Comparison of ENCODE assay signal across 16 cellular contexts in the genomic region with DNA sequence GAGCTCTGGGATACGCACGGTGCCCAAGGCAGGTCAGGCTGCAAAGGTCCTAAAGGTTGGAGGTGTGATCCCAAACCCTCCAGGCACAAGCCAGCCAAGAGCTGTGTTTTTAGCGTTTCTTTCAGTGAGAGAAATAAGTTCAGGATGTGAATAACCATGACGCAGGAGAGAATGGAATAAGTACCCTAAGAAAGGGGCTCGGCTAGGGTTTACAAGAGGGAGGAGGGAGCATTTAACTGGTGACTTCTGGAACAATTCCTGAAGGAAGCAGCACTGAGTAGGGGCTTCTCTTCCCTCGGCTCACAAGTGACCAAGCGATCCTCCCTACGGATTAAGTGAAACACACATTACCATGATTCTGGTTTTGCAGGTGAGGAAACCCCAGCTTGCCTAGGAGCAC. TPM values are rescaled to one million over a fixed set of nuclear protein-coding genes. Genes with fewer than 3 reads are reported as not detected.
DNase-seq lines count a peak whose midpoint lies in the region; ATAC-seq, FAIRE-seq and TF ChIP-seq lines count a peak whose summit lies in the region.
"Had no signal": no experiment of that assay in that cellular context is flagged by ENCODE, and none has a peak within 500 bp of the region (broad histone marks: within the 10 kb centered on the region; RNA-seq: fewer than 3 reads in every experiment).

No MANE protein-coding gene starts in this region.

- H4K20me1 ChIP-seq in HepG2 (ENCODE audit: insufficient read depth, low read length) = no peaks in the 10 kb centered on the region

- H3K4me1 ChIP-seq in liver (ENCODE audit: control insufficient read depth in 4 of 4, insufficient read depth in 4 of 4, low read length in 3 of 4) (peaks cover 2 to 21% (median 16%) of the 10 kb centered on the region in 4 donors), HepG2 (ENCODE audit: insufficient read depth, low read length) (no peaks in the 10 kb centered on the region), foreskin keratinocyte (peaks cover 34% of the 10 kb centered on the region), parathyroid adenoma (peaks cover 52% of the 10 kb centered on the region), vagina (peaks cover 76% of the 10 kb centered on the region)

- POLR2A ChIA-PET in HepG2 (lab: Yijun Ruan, JAX) = no interaction called here

- in situ Hi-C loops in HepG2 (cut with HindIII; ENCODE audit: extremely low pct_ligation_motif_present, low pct_unique_long_range_greater_than_20kb) = no loop called here

- no peak for FAIRE-seq in HepG2 (lab: Jason Lieb, UNC)
- no peak for FAIRE-seq in D721Med (lab: Jason Lieb, UNC)
- FAIRE-seq: K562 had no signal

- H3K79me2 ChIP-seq in HepG2 (ENCODE audit: insufficient read depth, low read length) = no peaks in the 10 kb centered on the region
- H3K79me2 ChIP-seq in parathyroid adenoma = peaks cover 22% of the 10 kb centered on the region

- ATAC-seq in HepG2 (no peak), foreskin keratinocyte (no peak)
- ATAC-seq: activated CD8-positive, alpha-beta T cell treated with anti-CD3 and anti-CD28 coated beads, Interleukin-2, amount 10 ng/mL, durations not matched to agents 7 days and 5 days; K562 had no signal

- peak overlapping the region; percentile 77 to 84 for H3K27ac ChIP-seq in liver (ENCODE audit: low read depth in 1 of 2, low read length in 2 of 2)
- H3K27ac ChIP-seq in HepG2 (ENCODE audit: extremely low read length, insufficient read depth, low read length) = no peak overlapping the region
- peak overlapping the region; percentile 57 for H3K27ac ChIP-seq in foreskin keratinocyte
- peak overlapping the region; percentile 95 for H3K27ac ChIP-seq in parathyroid adenoma
- peak overlapping the region; percentile 47 for H3K27ac ChIP-seq in vagina

- TF ChIP-seq CTCF in liver (IDR thresholded peaks at IDR 0.05; ENCODE audit: low read depth, low read length, missing input control) (no peak), HepG2 (CRISPR knock-in tag; IDR thresholded peaks at IDR 0.05) (no peak), foreskin keratinocyte (conservative IDR thresholded peaks at IDR 0.05) (no peak), parathyroid adenoma (IDR thresholded peaks at IDR 0.05) (no peak), vagina (IDR thresholded peaks at IDR 0.05) (no peak), D721Med (IDR thresholded peaks at IDR 0.05; ENCODE audit: insufficient read depth, missing control alignments) (no peak)

- WGBS in liver = 81% methylated on average over 8 of the region's 8 CpGs
- 97% methylated on average over 8 of the region's 8 CpGs for WGBS in HepG2 (ENCODE audit: low lambda C conversion rate)

- H3K27me3 ChIP-seq in liver (ENCODE audit: control insufficient read depth in 4 of 4, insufficient read depth in 4 of 4, low read length in 3 of 4) (no peaks in the 10 kb centered on the region), HepG2 (ENCODE audit: control insufficient read depth in 1 of 2, insufficient read depth in 2 of 2, low read length in 2 of 2) (no peaks in the 10 kb centered on the region), foreskin keratinocyte (no peaks in the 10 kb centered on the region), parathyroid adenoma (ENCODE audit: control insufficient read depth, insufficient read depth, low read length) (no peaks in the 10 kb centered on the region), vagina (no peaks in the 10 kb centered on the region)

- H3K9ac ChIP-seq in liver (ENCODE audit: low read depth in 1 of 2, low read length in 2 of 2) (no peak overlapping the region), HepG2 (ENCODE audit: insufficient read depth, low read depth, low read length) (no peak overlapping the region), parathyroid adenoma (no peak overlapping the region)

- intact Hi-C loops in HepG2 (cut with micrococcal nuclease; ENCODE audit: unreplicated experiment) = no loop called here
- intact Hi-C loops in vagina (cut with DNase I) = no loop called here

- CTCF ChIA-PET in HepG2 (lab: Yijun Ruan, JAX; ENCODE audit: low intra/inter-chr PET ratio, low total read pairs) = no interaction called here

- H3K36me3 ChIP-seq in liver (ENCODE audit: control insufficient read depth in 4 of 4, insufficient read depth in 3 of 4, low read depth in 1 of 4, low read length in 3 of 4) (peaks cover 0 to 22% (median 14%) of the 10 kb centered on the region in 4 donors), HepG2 (replicated peaks in 1 of 2; ENCODE audit: control insufficient read depth in 1 of 2, insufficient read depth in 2 of 2, low read length in 2 of 2) (peaks cover 1 to 16% of the 10 kb centered on the region in 2 experiments; a peak in 3 of 5 replicates), parathyroid adenoma (ENCODE audit: control insufficient read depth, insufficient read depth, low read length) (no peaks in the 10 kb centered on the region), vagina (no peaks in the 10 kb centered on the region)

- TF ChIP-seq RAD21 in liver (IDR thresholded peaks at IDR 0.05) = no peak
- no peak for TF ChIP-seq RAD21 in HepG2 (CRISPR knock-in tag; IDR thresholded peaks at IDR 0.05)

- H3K4me2 ChIP-seq in HepG2 (ENCODE audit: low read depth, low read length) = no peak overlapping the region
- peak overlapping the region; percentile 63 for H3K4me2 ChIP-seq in parathyroid adenoma (ENCODE audit: low read length)

- DNase-seq in HepG2 (ENCODE audit: low spot score) (no peak), foreskin keratinocyte (no peak), vagina (ENCODE audit: extremely low spot score in 2 of 2) (no peak), Kasumi-1 (lab: John Stamatoyannopoulos, UW) (no peak), D721Med (ENCODE audit: insufficient read length, low spot score) (no peak)
- DNase-seq in effector CD4-positive, alpha-beta T cell = no peak
- DNase-seq: activated CD8-positive, alpha-beta T cell treated with anti-CD3 and anti-CD28 coated beads, Interleukin-2, amount 10 ng/mL, durations not matched to agents 7 days and 5 days; activated naive CD4-positive, alpha-beta T cell treated with anti-CD3 and anti-CD28 coated beads, Interleukin-2, amount 50 U/mL, for 16 hours; DMS53; NCI-H2081; occipital lobe; stimulated activated CD4-positive, alpha-beta T cell treated with anti-CD3 and anti-CD28 coated beads, Interleukin-2, amount 100 ng/mL, for 48 hours; T1000 had no signal

- H3K9me3 ChIP-seq in liver (ENCODE audit: control insufficient read depth in 4 of 4, low read length in 3 of 4) = no peaks in the 10 kb centered on the region
- no peaks in the 10 kb centered on the region for H3K9me3 ChIP-seq in HepG2 (ENCODE audit: low read length)
- no peaks in the 10 kb centered on the region for H3K9me3 ChIP-seq in parathyroid adenoma (ENCODE audit: control insufficient read depth, low read length)
- no peaks in the 10 kb centered on the region for H3K9me3 ChIP-seq in vagina

- TF ChIP-seq EP300 in HepG2 (IDR thresholded peaks at IDR 0.05; ENCODE audit: low read depth in 2 of 2, low read length in 2 of 2) (no peak), HepG2 (CRISPR knock-in tag; IDR thresholded peaks at IDR 0.05; ENCODE audit: borderline replicate concordance) (no peak)

- TF ChIP-seq POLR2A in HepG2 (IDR thresholded peaks at IDR 0.05; ENCODE audit: insufficient read depth in 1 of 2, low read depth in 2 of 2, low read length in 2 of 2) (no peak), vagina (IDR thresholded peaks at IDR 0.05) (no peak)

- no peak overlapping the region for H2AFZ ChIP-seq in HepG2 (ENCODE audit: low read length)
- H2AFZ ChIP-seq in parathyroid adenoma = no peak overlapping the region

- H3K4me3 ChIP-seq in liver (ENCODE audit: low read depth in 1 of 3, low read length in 3 of 3) (no peak overlapping the region), HepG2 (replicated peaks in 1 of 3; ENCODE audit: insufficient read depth in 1 of 3, low read depth in 2 of 3, low read length in 3 of 3) (no peak overlapping the region), parathyroid adenoma (ENCODE audit: low read depth, low read length) (no peak overlapping the region), vagina (no peak overlapping the region)
- H3K4me3 ChIP-seq: K562 had no signal

- no TSS peak for BruUV-seq in HepG2 (replicated peaks; lab: Mats Ljungman, UMichigan)

RNA-seq across cellular contexts. Expression of a gene that starts 29.4 kb away (rescaled TPM):
- total RNA-seq in liver (1 to 10 TPM; 4.7 to 8.5 TPM), HepG2 (2016; rRNA removed; fragmentation: Illumina TruSeq; extraction: Trizol) (4.5 and 4.8 TPM in 2 replicates), foreskin keratinocyte (26.0 and 32.1 TPM in 2 replicates), vagina (38.1 TPM)
- polyA plus RNA-seq in liver (1 to 10 TPM; 4.5 to 5.6 TPM), HepG2 (2011; rRNA removed) (4.3 and 4.9 TPM in 2 replicates), foreskin keratinocyte (4.8 and 6.3 TPM in 2 replicates)
- total RNA-seq in HepG2 (2016; cell fraction: cytosol; rRNA removed; fragmentation: Illumina TruSeq; extraction: Trizol; ENCODE audit: low read depth) = 3.0 and 3.8 TPM in 2 replicates
- total RNA-seq in HepG2 (2016; cell fraction: insoluble cytoplasmic fraction; rRNA removed; fragmentation: Illumina TruSeq; extraction: Trizol) = 4.2 and 4.4 TPM in 2 replicates
- 7.9 and 8.2 TPM in 2 replicates for total RNA-seq in HepG2 (2016; cell fraction: membrane; rRNA removed; fragmentation: Illumina TruSeq; extraction: Trizol)
- total RNA-seq in HepG2 (2016; cell fraction: nucleus; rRNA removed; fragmentation: Illumina TruSeq; extraction: Trizol) = 7.0 and 7.7 TPM in 2 replicates
- polyA plus RNA-seq in HepG2 (2011; cell fraction: cytosol; rRNA removed) = 3.1 TPM in 2 replicates
- 5.7 and 6.9 TPM in 2 replicates for polyA plus RNA-seq in HepG2 (2011; cell fraction: nucleus; rRNA removed)
- polyA plus RNA-seq in HepG2 (2012) = 3.6 and 4.3 TPM in 2 replicates
- polyA plus RNA-seq in HepG2 (2016; cell fraction: cytosol; fragmentation: Illumina TruSeq; extraction: Trizol; ENCODE audit: low read depth) = 3.1 and 3.9 TPM in 2 replicates
- polyA plus RNA-seq in HepG2 (2016; cell fraction: insoluble cytoplasmic fraction; fragmentation: Illumina TruSeq; extraction: Trizol; ENCODE audit: low read depth) = 4.8 and 5.2 TPM in 2 replicates
- polyA plus RNA-seq in HepG2 (2016; cell fraction: membrane; fragmentation: Illumina TruSeq; extraction: Trizol; ENCODE audit: low read depth) = 5.0 and 6.1 TPM in 2 replicates
- polyA plus RNA-seq in HepG2 (2016; cell fraction: nucleus; fragmentation: Illumina TruSeq; extraction: Trizol; ENCODE audit: insufficient read depth, low read depth) = 5.5 and 5.7 TPM in 2 replicates
- polyA minus RNA-seq in HepG2 (2011; rRNA and poly(A)+ RNA removed; ENCODE audit: low replicate concordance) = 14.1 and 22.8 TPM in 2 replicates
- 4.2 and 5.0 TPM in 2 replicates for polyA minus RNA-seq in HepG2 (2011; cell fraction: cytosol; rRNA and poly(A)+ RNA removed)
- polyA minus RNA-seq in HepG2 (2011; cell fraction: nucleus; rRNA and poly(A)+ RNA removed) = 8.1 and 8.6 TPM in 2 replicates

RNA-seq across cellular contexts. Expression of a gene that starts 52.0 kb away (rescaled TPM):
- 10 to 100 TPM in 1 of 2 donors, under 1 TPM in 1; 0.84 to 28.3 TPM for total RNA-seq in liver
- 10 to 100 TPM; 17.6 to 51.4 TPM for polyA plus RNA-seq in liver
- total RNA-seq in HepG2 (2016; rRNA removed; fragmentation: Illumina TruSeq; extraction: Trizol) = 0.82 and 1.1 TPM in 2 replicates
- 0.44 and 0.51 TPM in 2 replicates for total RNA-seq in HepG2 (2016; cell fraction: cytosol; rRNA removed; fragmentation: Illumina TruSeq; extraction: Trizol; ENCODE audit: low read depth)
- total RNA-seq in HepG2 (2016; cell fraction: insoluble cytoplasmic fraction; rRNA removed; fragmentation: Illumina TruSeq; extraction: Trizol) = 0.97 and 2.2 TPM in 2 replicates
- 0.79 and 1.1 TPM in 2 replicates for total RNA-seq in HepG2 (2016; cell fraction: membrane; rRNA removed; fragmentation: Illumina TruSeq; extraction: Trizol)
- 1.0 and 1.2 TPM in 2 replicates for total RNA-seq in HepG2 (2016; cell fraction: nucleus; rRNA removed; fragmentation: Illumina TruSeq; extraction: Trizol)
- 0.34 and 0.48 TPM in 2 replicates for polyA plus RNA-seq in HepG2 (2011; rRNA removed)
- polyA plus RNA-seq in HepG2 (2011; cell fraction: cytosol; rRNA removed) = 0.64 and 0.65 TPM in 2 replicates
- 0.48 and 0.59 TPM in 2 replicates for polyA plus RNA-seq in HepG2 (2011; cell fraction: nucleus; rRNA removed)
- polyA plus RNA-seq in HepG2 (2012) = 0.23 and 0.43 TPM in 2 replicates
- polyA plus RNA-seq in HepG2 (2016; cell fraction: cytosol; fragmentation: Illumina TruSeq; extraction: Trizol; ENCODE audit: low read depth) = 0.54 and 0.55 TPM in 2 replicates
- polyA plus RNA-seq in HepG2 (2016; cell fraction: insoluble cytoplasmic fraction; fragmentation: Illumina TruSeq; extraction: Trizol; ENCODE audit: low read depth) = 1.6 and 1.7 TPM in 2 replicates
- 0.45 and 0.80 TPM in 2 replicates for polyA plus RNA-seq in HepG2 (2016; cell fraction: membrane; fragmentation: Illumina TruSeq; extraction: Trizol; ENCODE audit: low read depth)
- 1.6 and 1.7 TPM in 2 replicates for polyA plus RNA-seq in HepG2 (2016; cell fraction: nucleus; fragmentation: Illumina TruSeq; extraction: Trizol; ENCODE audit: insufficient read depth, low read depth)
- polyA minus RNA-seq in HepG2 (2011; rRNA and poly(A)+ RNA removed; ENCODE audit: low replicate concordance) = 0.68 TPM in 1 of 2 replicates, not detected in the other
- not detected in 2 replicates for polyA minus RNA-seq in HepG2 (2011; cell fraction: cytosol; rRNA and poly(A)+ RNA removed)
- 0.52 TPM in 1 of 2 replicates, not detected in the other for polyA minus RNA-seq in HepG2 (2011; cell fraction: nucleus; rRNA and poly(A)+ RNA removed)
- total RNA-seq in foreskin keratinocyte = not detected in 2 replicates
- not detected in 2 replicates for polyA plus RNA-seq in foreskin keratinocyte
- not detected for total RNA-seq in vagina
- total RNA-seq: activated CD8-positive, alpha-beta T cell treated with anti-CD3 and anti-CD28 coated beads, Interleukin-2, amount 10 ng/mL, durations not matched to agents 7 days and 5 days; K562; occipital lobe had no signal
- polyA plus RNA-seq: K562 had no signal
